Comparison of ENCODE assay signal across 18 cellular contexts in the genomic region with DNA sequence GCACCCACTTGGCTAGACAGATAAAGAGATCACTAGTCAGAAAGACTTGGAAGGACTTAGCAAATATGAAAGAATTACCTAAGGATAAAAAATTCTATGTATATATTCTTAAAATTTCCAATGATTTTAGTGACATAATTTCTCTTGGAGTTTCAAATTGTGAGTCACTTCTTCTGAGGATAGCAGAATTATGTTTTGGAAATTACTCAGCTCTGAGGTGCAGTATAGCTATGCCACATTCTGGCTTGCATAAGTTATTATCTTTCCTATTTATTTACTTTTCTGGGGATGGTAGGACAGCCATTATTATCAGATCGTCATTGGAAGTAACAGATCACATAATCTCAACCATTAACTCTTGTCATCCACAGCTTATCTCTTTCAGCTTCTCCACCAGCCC.
DNase-seq lines count a peak whose midpoint lies in the region; TF ChIP-seq lines count a peak whose summit lies in the region.
"Had no signal": no experiment of that assay in that cellular context is flagged by ENCODE, and none has a peak within 500 bp of the region (broad histone marks: within the 10 kb centered on the region; RNA-seq: fewer than 3 reads in every experiment).

No MANE protein-coding gene starts in this region.

- CTCF ChIA-PET in mammary epithelial cell (lab: Charles Lee; ENCODE audit: low non-redundant PET): no interaction called here

- H3K9me3 ChIP-seq in mammary epithelial cell (replicated peaks; ENCODE audit: insufficient read depth, low read length) (no peaks in the 10 kb centered on the region), breast epithelium (no peaks in the 10 kb centered on the region), adipocyte (ENCODE audit: control insufficient read depth, low read length) (no peaks in the 10 kb centered on the region)

- H3K9ac ChIP-seq in mammary epithelial cell (ENCODE audit: insufficient read depth, low read length): no peak overlapping the region
- no peak overlapping the region for H3K9ac ChIP-seq in adipocyte (ENCODE audit: low read length)

- no peaks in the 10 kb centered on the region for H3K79me2 ChIP-seq in mammary epithelial cell (ENCODE audit: insufficient read depth, low read length)

- H3K36me3 ChIP-seq in mammary epithelial cell (ENCODE audit: insufficient read depth, low read length) (no peaks in the 10 kb centered on the region), breast epithelium (no peaks in the 10 kb centered on the region), adipocyte (ENCODE audit: control insufficient read depth, insufficient read depth, low read length, severe bottlenecking) (no peaks in the 10 kb centered on the region)

- H3K4me3 ChIP-seq in mammary epithelial cell (replicated peaks in 1 of 3; ENCODE audit: insufficient read depth in 1 of 3, low read depth in 2 of 3, low read length in 3 of 3): no peak overlapping the region
- H3K4me3 ChIP-seq in breast epithelium: no peak overlapping the region
- no peak overlapping the region for H3K4me3 ChIP-seq in adipocyte (ENCODE audit: low read length)
- no peak overlapping the region for H3K4me3 ChIP-seq in fibroblast of mammary gland (ENCODE audit: control insufficient read depth, low read depth, low read length)

- TF ChIP-seq POLR2A in breast epithelium (IDR thresholded peaks at IDR 0.05): no peak

- no peaks in the 10 kb centered on the region for H4K20me1 ChIP-seq in mammary epithelial cell (ENCODE audit: insufficient read depth, low read length)

- WGBS in mammary epithelial cell (ENCODE audit: low coverage, missing lambda C conversion rate): 41% methylated on average over 1 of the region's 1 CpG

- no peak overlapping the region for H3K27ac ChIP-seq in mammary epithelial cell (ENCODE audit: insufficient read depth, low read depth, low read length)
- H3K27ac ChIP-seq in breast epithelium: no peak overlapping the region
- H3K27ac ChIP-seq: 22Rv1, RWPE1 had no signal

- dilution Hi-C loops in mammary epithelial cell (cut with HindIII; ENCODE audit: low sequenced_read_pairs): no loop called here

- in situ Hi-C loops in mammary epithelial cell (cut with MboI; ENCODE audit: low sequenced_read_pairs in 2 of 2): no loop called here

- no peaks in the 10 kb centered on the region for H3K27me3 ChIP-seq in mammary epithelial cell (ENCODE audit: insufficient read depth, low read length)
- H3K27me3 ChIP-seq in breast epithelium: no peaks in the 10 kb centered on the region
- H3K27me3 ChIP-seq in adipocyte (replicated peaks; ENCODE audit: control insufficient read depth, insufficient read depth, low read length): no peaks in the 10 kb centered on the region

- H3K4me2 ChIP-seq in mammary epithelial cell (ENCODE audit: insufficient read depth, low read depth, low read length): no peak overlapping the region

- intact Hi-C loops in mammary epithelial cell (cut with micrococcal nuclease) (no loop called here), breast epithelium (cut with DNase I; ENCODE audit: low total_unique reads) (no loop called here)

- no peak overlapping the region for H2AFZ ChIP-seq in mammary epithelial cell (ENCODE audit: low read depth, low read length)

- H3K4me1 ChIP-seq in mammary epithelial cell (ENCODE audit: insufficient read depth, low read length): peaks cover 3% of the 10 kb centered on the region
- no peaks in the 10 kb centered on the region for H3K4me1 ChIP-seq in breast epithelium
- H3K4me1 ChIP-seq in adipocyte (ENCODE audit: control insufficient read depth, insufficient read depth, low read length): no peaks in the 10 kb centered on the region

- BruUV-seq in mammary epithelial cell (replicated peaks; lab: Mats Ljungman, UMichigan): no TSS peak

- DNase-seq in mammary epithelial cell: peak; percentile 21
- DNase-seq in breast epithelium (ENCODE audit: low spot score in 2 of 2): no peak
- DNase-seq in adipocyte (ENCODE audit: low read depth): peak; percentile 44
- peak; percentile 46 for DNase-seq in fibroblast of mammary gland (ENCODE audit: low read depth)
- DNase-seq in stromal cell of bone marrow (ENCODE audit: low read depth): peak; percentile 24
- no peak for DNase-seq in NCI-H82 (lab: John Stamatoyannopoulos, UW)
- DNase-seq in central memory CD4-positive, alpha-beta T cell: no peak
- DNase-seq in retina: no peak
- DNase-seq: Calu3, DMS79 treated with DMSO at 0.1 percent for 48 hours, GF-D8, KG1, MM.1S, NCI-H2029, NCI-H446 treated with DMSO at 0.1 percent for 48 hours, NCI-H526 had no signal

- no peak for TF ChIP-seq CTCF in mammary epithelial cell (conservative IDR thresholded peaks at IDR 0.05 in 1 of 2, IDR thresholded peaks at IDR 0.05 in 1 of 2; ENCODE audit: extremely low read depth in 1 of 2, insufficient read depth in 1 of 2, low read depth in 1 of 2, low read length in 2 of 2)
- no peak for TF ChIP-seq CTCF in breast epithelium (IDR thresholded peaks at IDR 0.05)
- no peak for TF ChIP-seq CTCF in fibroblast of mammary gland (conservative IDR thresholded peaks at IDR 0.05; ENCODE audit: control insufficient read depth, insufficient read depth, low read depth, low read length)

Comparison
In these comparisons a context has a peak if more than half of its experiments do, and no peak if none do; other contexts are left out.
1. DNase-seq: peak in mammary epithelial cell (single experiment), adipocyte (single experiment), fibroblast of mammary gland (single experiment) and stromal cell of bone marrow (single experiment); none in breast epithelium (0 of 2), NCI-H82 (single experiment), central memory CD4-positive, alpha-beta T cell (single experiment) and retina (single experiment).